Comparison of ENCODE assay signal across 18 cellular contexts in genomic region chr13:45162194-45162593, GRCh38. TPM values are rescaled to one million over a fixed set of nuclear protein-coding genes. Genes with fewer than 3 reads are reported as not detected.
DNase-seq lines count a peak whose midpoint lies in the region; TF ChIP-seq lines count a peak whose summit lies in the region.
"Had no signal": no experiment of that assay in that cellular context is flagged by ENCODE, and none has a peak within 500 bp of the region (broad histone marks: within the 10 kb centered on the region; RNA-seq: fewer than 3 reads in every experiment).

No MANE protein-coding gene starts in this region.

- no CpG with 5 or more reads among the region's 1 CpG for WGBS in H9 (ENCODE audit: extremely low coverage, insufficient read length, low lambda C conversion rate)

- H3K23ac ChIP-seq in H9 (ENCODE audit: insufficient read length, low read depth, low read length) = no peak overlapping the region

- no peaks in the 10 kb centered on the region for H3K79me1 ChIP-seq in H9 (ENCODE audit: insufficient read depth, low read depth, low read length, poor library complexity, severe bottlenecking)

- H3K4ac ChIP-seq in H9 (ENCODE audit: low read depth, low read length) = no peak overlapping the region

- no peak overlapping the region for H4K91ac ChIP-seq in H9 (ENCODE audit: insufficient read length, low read depth, low read length)

- no peak overlapping the region for H2BK5ac ChIP-seq in H9 (ENCODE audit: insufficient read length, low read length)

- DNase-seq in H9 = no peak
- DNase-seq in adipocyte (ENCODE audit: low read depth) = peak; percentile 18
- DNase-seq in fibroblast of peridontal ligament (ENCODE audit: extremely low read depth) = peak; percentile 34
- DNase-seq in SJCRH30 = no peak
- no peak for DNase-seq in activated effector memory CD4-positive, alpha-beta T cell treated with Interleukin-2 at 50 U/mL for 16 hours
- no peak for DNase-seq in cerebellum (ENCODE audit: low spot score)
- DNase-seq in UCSD-AML1 (lab: John Stamatoyannopoulos, UW; ENCODE audit: unreplicated experiment) = no peak
- DNase-seq: activated CD8-positive, alpha-beta T cell treated with anti-CD3 and anti-CD28 coated beads for 36 hours; CD4-positive, alpha-beta memory T cell; islet precursor cell; NCI-H1105 treated with DMSO at 0.1 percent for 48 hours; NCI-H446 treated with DMSO at 0.1 percent for 48 hours; stimulated activated naive CD4-positive, alpha-beta T cell treated with Interleukin-2 at 50 U/mL for 16 hours; T-helper 9 cell had no signal

- H4K20me1 ChIP-seq in H9 (ENCODE audit: control insufficient read depth, insufficient read depth, insufficient read length) = no peaks in the 10 kb centered on the region

- H2BK120ac ChIP-seq in H9 (ENCODE audit: low read depth, low read length, poor library complexity, severe bottlenecking) = no peak overlapping the region

- H3K36me3 Mint-ChIP-seq in H9 (ENCODE audit: insufficient read depth in 1 of 3, low read depth in 3 of 3) = peaks cover 4 to 26% (median 21%) of the 10 kb centered on the region in 3 experiments; a peak in 5 of 7 replicates

- H3K9me3 Mint-ChIP-seq in H9 = no peaks in the 10 kb centered on the region
- H3K9me3 Mint-ChIP-seq: CD4-positive, alpha-beta memory T cell had no signal

- H3K18ac ChIP-seq in H9 (ENCODE audit: insufficient read length, low read depth, low read length) = no peak overlapping the region

- H3K27ac Mint-ChIP-seq in H9 = peak overlapping the region in 2 of 3 experiments; percentile 51 to 52; a peak in 2 of 7 replicates
- H3K27ac Mint-ChIP-seq: activated CD8-positive, alpha-beta T cell treated with anti-CD3 and anti-CD28 coated beads for 36 hours; CD4-positive, alpha-beta memory T cell had no signal

- H2AFZ ChIP-seq in H9 (ENCODE audit: low read length) = no peak overlapping the region

- H2BK12ac ChIP-seq in H9 (ENCODE audit: insufficient read length, low read depth, low read length) = no peak overlapping the region

- no peak overlapping the region for H3K14ac ChIP-seq in H9 (ENCODE audit: insufficient read depth, low read length)

- no peaks in the 10 kb centered on the region for H3K79me2 ChIP-seq in H9 (ENCODE audit: insufficient read depth, low read length)

- H3K4me3 ChIP-seq in adipocyte (ENCODE audit: low read length) (peak overlapping the region; percentile 22), skeletal muscle satellite cell (ENCODE audit: low read length) (no peak overlapping the region), SJCRH30 (no peak overlapping the region)

- H2AK5ac ChIP-seq in H9 (ENCODE audit: insufficient read length, low read length) = no peak overlapping the region

- H2BK15ac ChIP-seq in H9 (ENCODE audit: low read depth, low read length) = no peak overlapping the region

- H3K9me3 ChIP-seq in H9 (ENCODE audit: control insufficient read depth, low read depth, low read length) = no peaks in the 10 kb centered on the region
- no peaks in the 10 kb centered on the region for H3K9me3 ChIP-seq in adipocyte (ENCODE audit: control insufficient read depth, low read length)
- H3K9me3 ChIP-seq in skeletal muscle satellite cell (replicated peaks; ENCODE audit: low read length) = no peaks in the 10 kb centered on the region
- H3K9me3 ChIP-seq in SJCRH30 (replicated peaks) = no peaks in the 10 kb centered on the region

- H4K8ac ChIP-seq in H9 (replicated peaks; ENCODE audit: insufficient read length, low read depth, low read length) = no peak overlapping the region

- H3K4me2 ChIP-seq in H9 (ENCODE audit: insufficient read depth, insufficient read length, low read length) (no peak overlapping the region), skeletal muscle satellite cell (ENCODE audit: low read length) (peak overlapping the region; percentile 35)

- no peak overlapping the region for H3T11ph ChIP-seq in H9 (ENCODE audit: low read length)

- H3K4me3 Mint-ChIP-seq in H9 = no peak overlapping the region
- H3K4me3 Mint-ChIP-seq: activated CD8-positive, alpha-beta T cell treated with anti-CD3 and anti-CD28 coated beads for 36 hours; CD4-positive, alpha-beta memory T cell had no signal

- H3K27me3 Mint-ChIP-seq in H9 (ENCODE audit: low read depth) = no peaks in the 10 kb centered on the region
- H3K27me3 Mint-ChIP-seq: activated CD8-positive, alpha-beta T cell treated with anti-CD3 and anti-CD28 coated beads for 36 hours; CD4-positive, alpha-beta memory T cell had no signal

- no peaks in the 10 kb centered on the region for H3K4me1 Mint-ChIP-seq in H9
- H3K4me1 Mint-ChIP-seq: CD4-positive, alpha-beta memory T cell had no signal

- no peak for TF ChIP-seq CTCF in H9 (conservative IDR thresholded peaks at IDR 0.05)

- no peak overlapping the region for H3K27ac ChIP-seq in H9 (ENCODE audit: insufficient read length, low read depth, low read length)
- H3K27ac ChIP-seq in SJCRH30 = no peak overlapping the region

- no peak overlapping the region for H2BK20ac ChIP-seq in H9 (ENCODE audit: low read depth, low read length, poor library complexity, severe bottlenecking)

- no peaks in the 10 kb centered on the region for H3K4me1 ChIP-seq in H9 (ENCODE audit: insufficient read depth, low read length)
- H3K4me1 ChIP-seq in adipocyte (ENCODE audit: control insufficient read depth, insufficient read depth, low read length) = peaks cover 19% of the 10 kb centered on the region
- peaks cover 19% of the 10 kb centered on the region for H3K4me1 ChIP-seq in skeletal muscle satellite cell (ENCODE audit: control insufficient read depth, insufficient read depth, low read length)
- no peaks in the 10 kb centered on the region for H3K4me1 ChIP-seq in SJCRH30

- H3K56ac ChIP-seq in H9 (ENCODE audit: insufficient read length, low read depth, low read length) = no peak overlapping the region

- H3K27me3 ChIP-seq in H9 (ENCODE audit: insufficient read depth, low read length) (no peaks in the 10 kb centered on the region), adipocyte (replicated peaks; ENCODE audit: control insufficient read depth, insufficient read depth, low read length) (no peaks in the 10 kb centered on the region), skeletal muscle satellite cell (ENCODE audit: control insufficient read depth, insufficient read depth, low read length) (no peaks in the 10 kb centered on the region), SJCRH30 (no peaks in the 10 kb centered on the region)

- no peaks in the 10 kb centered on the region for H3K23me2 ChIP-seq in H9 (ENCODE audit: insufficient read length, low read depth, low read length, poor library complexity, severe bottlenecking)

- H3K9ac ChIP-seq in H9 (ENCODE audit: extremely low read depth, insufficient read length, low read length) (no peak overlapping the region), adipocyte (ENCODE audit: low read length) (no peak overlapping the region), skeletal muscle satellite cell (ENCODE audit: low read depth, low read length) (peak overlapping the region; percentile 55)

- H3K36me3 ChIP-seq in adipocyte (ENCODE audit: control insufficient read depth, insufficient read depth, low read length, severe bottlenecking) = no peaks in the 10 kb centered on the region
- peaks cover 24% of the 10 kb centered on the region for H3K36me3 ChIP-seq in skeletal muscle satellite cell (ENCODE audit: insufficient read depth, low read length)
- peaks cover 13% of the 10 kb centered on the region for H3K36me3 ChIP-seq in SJCRH30

- no peak overlapping the region for H4K5ac ChIP-seq in H9 (ENCODE audit: insufficient read length, low read depth, low read length)

RNA-seq across cellular contexts. Expression of gene KCTD4, which starts 38.7 kb away (rescaled TPM):
- total RNA-seq in H9 (2021) (not detected in 2 replicates), cerebellum (0.91 TPM)
- total RNA-seq in skeletal muscle satellite cell (2012; rRNA removed) = not detected in 2 replicates
- total RNA-seq in SJCRH30 (2014; rRNA removed; shearing (Covaris generic)) = not detected in 2 replicates
- total RNA-seq: activated CD8-positive, alpha-beta T cell treated with anti-CD3 and anti-CD28 coated beads for 36 hours; CD4-positive, alpha-beta memory T cell; G401; H1; myocyte had no signal

RNA-seq across cellular contexts. Expression of gene GTF2F2, which starts 41.9 kb away (rescaled TPM):
- 29.6 and 31.9 TPM in 2 replicates for total RNA-seq in H9 (2021)
- total RNA-seq in skeletal muscle satellite cell (2012; rRNA removed) = 19.7 and 23.1 TPM in 2 replicates
- total RNA-seq in SJCRH30 (2014; rRNA removed; shearing (Covaris generic)) = 25.0 and 28.0 TPM in 2 replicates
- total RNA-seq in cerebellum = 17.6 TPM

Comparison
In these comparisons a context has a peak if more than half of its experiments do, and no peak if none do; other contexts are left out.
1. DNase-seq: peak in adipocyte (single experiment) and fibroblast of peridontal ligament (single experiment); none in H9 (single experiment), SJCRH30 (0 of 2), activated effector memory CD4-positive, alpha-beta T cell treated with Interleukin-2 at 50 U/mL for 16 hours (single experiment), cerebellum (single experiment) and UCSD-AML1 (single experiment).